27 cellular contexts compared by ENCODE assay signal in the genomic region with DNA sequence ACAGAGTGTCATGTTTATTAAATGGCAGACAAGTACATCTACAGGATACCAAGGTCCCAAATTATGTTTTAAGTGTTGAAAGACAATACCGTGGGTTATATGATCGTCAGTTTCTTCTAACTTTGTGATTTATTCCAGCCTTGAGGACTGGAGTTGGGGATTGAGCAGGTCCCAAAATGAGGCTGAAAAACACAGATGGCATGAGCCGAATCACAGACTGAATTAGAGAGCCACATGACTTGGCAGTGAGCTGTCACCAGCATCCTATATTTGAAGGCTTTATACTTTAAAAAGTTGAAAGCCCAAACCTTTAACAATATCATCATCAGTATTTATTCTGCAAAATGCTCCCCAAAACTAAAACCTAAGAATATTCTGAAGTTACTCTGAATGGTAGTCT.
"Had no signal": no experiment of that assay in that cellular context is flagged by ENCODE, and none has a peak within 500 bp of the region (broad histone marks: within the 10 kb centered on the region; RNA-seq: fewer than 3 reads in every experiment).

No MANE protein-coding gene starts in this region.

- ATAC-seq: activated naive CD4-positive, alpha-beta T cell treated with anti-CD3 and anti-CD28 coated beads, Interleukin-2, amount 50 U/mL, for 72 hours; activated naive CD8-positive, alpha-beta T cell treated with anti-CD3 and anti-CD28 coated beads, Interleukin-2, amount 50 U/mL, for 24 hours; activated T-cell treated with anti-CD3 and anti-CD28 coated beads, Interleukin-2, amount 50 U/mL, for 4 hours; activated T-cell treated with anti-CD3 and anti-CD28 coated beads, Interleukin-2, amount 50 U/mL, for 72 hours; activated T-helper 17 cell treated with anti-CD3 and anti-CD28 coated beads, Interleukin-2, amount 50 U/mL, for 72 hours; body of pancreas had no signal

- DNase-seq: activated effector memory CD4-positive, alpha-beta T cell treated with anti-CD3 and anti-CD28 coated beads, Interleukin-2, amount 50 U/mL, for 16 hours; activated effector memory CD4-positive, alpha-beta T cell treated with Interleukin-2 at 50 U/mL for 16 hours; activated gamma-delta T cell; activated gamma-delta T cell treated with Interleukin-2 at 50 U/mL for 16 hours; activated naive CD4-positive, alpha-beta T cell; activated naive CD4-positive, alpha-beta T cell treated with anti-CD3 and anti-CD28 coated beads for 36 hours; activated naive CD4-positive, alpha-beta T cell treated with anti-CD3 and anti-CD28 coated beads, Interleukin-2, amount 10 ng/mL, durations not matched to agents 7 days and 5 days; activated naive CD4-positive, alpha-beta T cell treated with anti-CD3 and anti-CD28 coated beads, Interleukin-2, amount 50 U/mL, for 16 hours; activated naive CD4-positive, alpha-beta T cell treated with Interleukin-2 at 50 U/mL for 16 hours; activated naive CD8-positive, alpha-beta T cell treated with anti-CD3 and anti-CD28 coated beads for 36 hours; activated naive CD8-positive, alpha-beta T cell treated with anti-CD3 and anti-CD28 coated beads, Interleukin-2, amount 10 ng/mL, durations not matched to agents 7 days and 5 days; activated naive CD8-positive, alpha-beta T cell treated with anti-CD3 and anti-CD28 coated beads, Interleukin-2, amount 50 U/mL, for 24 hours; activated T-cell treated with anti-CD3 and anti-CD28 coated beads, Interleukin-2, amount 50 U/mL, for 1 hour; activated T-cell treated with anti-CD3 and anti-CD28 coated beads, Interleukin-2, amount 50 U/mL, for 24 hours; activated T-cell treated with anti-CD3 and anti-CD28 coated beads, Interleukin-2, amount 50 U/mL, for 4 hours; activated T-cell treated with anti-CD3 and anti-CD28 coated beads, Interleukin-2, amount 50 U/mL, for 48 hours; activated T-cell treated with anti-CD3 and anti-CD28 coated beads, Interleukin-2, amount 50 U/mL, for 72 hours; adrenal gland; amniotic stem cell; amygdala; anterior cingulate cortex; aorta; body of pancreas; brain microvascular endothelial cell; central memory CD4-positive, alpha-beta T cell had no signal
